10 cellular contexts compared by ENCODE assay signal in the genomic region with DNA sequence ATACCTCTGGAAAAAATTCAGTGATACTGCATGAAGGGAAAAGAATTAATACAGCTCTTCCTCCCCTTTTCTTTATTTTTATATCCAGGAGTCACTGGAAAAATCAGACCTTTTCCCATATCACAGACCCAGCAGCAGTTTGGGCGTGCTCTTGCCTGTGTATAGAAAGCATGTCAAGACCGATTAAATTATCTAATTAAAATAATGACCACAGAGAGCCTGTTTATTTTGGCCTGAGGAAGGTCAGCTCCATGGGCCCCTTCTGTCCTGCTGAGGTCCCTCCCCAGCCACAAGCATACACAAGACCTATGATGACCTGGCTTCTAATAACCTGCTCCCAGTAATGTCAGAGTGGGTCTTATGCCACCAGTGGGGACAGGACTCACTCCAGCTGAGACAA.
"Had no signal": no experiment of that assay in that cellular context is flagged by ENCODE, and none has a peak within 500 bp of the region (broad histone marks: within the 10 kb centered on the region; RNA-seq: fewer than 3 reads in every experiment).

No MANE protein-coding gene starts in this region.

- H3K27ac ChIP-seq: coronary artery, prostate gland, thoracic aorta had no signal

- DNase-seq: activated B cell treated with CpG ODN at 0.5 μM for 24 hours; activated CD4-positive, alpha-beta T cell treated with anti-CD3 and anti-CD28 coated beads, Interleukin-2, amount 10 ng/mL, durations not matched to agents 24 days and 14 days; activated naive CD4-positive, alpha-beta T cell treated with Interleukin-2 at 50 U/mL for 16 hours; effector memory CD4-positive, alpha-beta T cell; hypothalamus; natural killer cell; stimulated activated CD4-positive, alpha-beta T cell treated with anti-CD3 and anti-CD28 coated beads, Interleukin-2, amount 100 ng/mL, for 48 hours had no signal

- H3K9me3 ChIP-seq: prostate gland, thoracic aorta had no signal

- ATAC-seq: natural killer cell had no signal

- H3K4me3 ChIP-seq: coronary artery, prostate gland, thoracic aorta had no signal

- H3K36me3 ChIP-seq: prostate gland, thoracic aorta had no signal

- H3K4me1 ChIP-seq: prostate gland had no signal
